9 cellular contexts compared by ENCODE assay signal in the genomic region with DNA sequence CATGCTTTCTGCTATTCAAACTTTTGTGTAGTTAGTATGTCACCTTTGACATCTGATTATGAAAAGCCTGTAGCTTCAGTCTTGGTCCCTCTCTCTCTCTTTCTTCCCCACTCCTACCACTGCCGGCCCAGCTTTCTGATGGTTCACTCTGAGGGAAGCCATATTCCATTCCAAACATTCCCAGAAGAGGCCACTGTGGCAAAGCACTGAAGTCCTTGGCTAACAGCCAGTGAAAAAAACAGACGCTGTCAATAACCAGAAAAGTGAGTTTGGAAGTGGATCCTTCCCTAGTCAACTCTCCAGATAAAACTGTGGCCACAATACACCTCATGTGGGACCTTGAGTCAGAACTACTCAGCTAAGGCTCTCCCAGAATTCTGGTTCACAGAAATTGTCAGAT.
DNase-seq lines count a peak whose midpoint lies in the region; ATAC-seq and TF ChIP-seq lines count a peak whose summit lies in the region.
"Had no signal": no experiment of that assay in that cellular context is flagged by ENCODE, and none has a peak within 500 bp of the region (broad histone marks: within the 10 kb centered on the region; RNA-seq: fewer than 3 reads in every experiment).

No MANE protein-coding gene starts in this region.

- intact Hi-C loops in ovary (cut with DNase I), result no loop called here

- no peak for TF ChIP-seq EP300 in ovary (IDR thresholded peaks at IDR 0.05)

- H3K36me3 ChIP-seq in ovary, result no peaks in the 10 kb centered on the region

- H3K27ac ChIP-seq in foreskin keratinocyte, result no peak overlapping the region
- no peak overlapping the region for H3K27ac ChIP-seq in ovary

- no peaks in the 10 kb centered on the region for H3K9me3 ChIP-seq in ovary

- peak; percentile 7 for DNase-seq in NCI-H1694 (lab: John Stamatoyannopoulos, UW)
- no peak for DNase-seq in NCI-H1694 treated with DMSO at 0.1 percent for 48 hours (lab: John Stamatoyannopoulos, UW)
- DNase-seq in NCI-H748 (lab: John Stamatoyannopoulos, UW; ENCODE audit: unreplicated experiment), result peak; percentile 86
- DNase-seq in foreskin keratinocyte, result peak; percentile 0 to 35
- peak; percentile 5 for DNase-seq in pulmonary artery endothelial cell (ENCODE audit: low read depth, low spot score)
- no peak for DNase-seq in ovary
- no peak for DNase-seq in activated effector memory CD4-positive, alpha-beta T cell treated with Interleukin-2 at 50 U/mL for 16 hours
- DNase-seq: stimulated activated naive B cell treated with anti-CD40 and anti-IgM and Interleukin-4, amounts not matched to agents 10 μg/mL and 1 μg/mL and 100 μg/mL, for 72 hours had no signal

- no peak for TF ChIP-seq POLR2A in ovary (IDR thresholded peaks at IDR 0.05)

- no peaks in the 10 kb centered on the region for H3K4me1 ChIP-seq in foreskin keratinocyte
- no peaks in the 10 kb centered on the region for H3K4me1 ChIP-seq in ovary (ENCODE audit: insufficient read depth)

- H3K27me3 ChIP-seq in foreskin keratinocyte (no peaks in the 10 kb centered on the region), ovary (peaks cover 3% of the 10 kb centered on the region)

- H3K4me3 ChIP-seq in ovary, result no peak overlapping the region

- TF ChIP-seq CTCF in foreskin keratinocyte (conservative IDR thresholded peaks at IDR 0.05) (peak; percentile 19), ovary (IDR thresholded peaks at IDR 0.05) (no peak)

- peak; percentile 24 for ATAC-seq in foreskin keratinocyte
- no peak for ATAC-seq in HG03520 (IDR thresholded peaks at IDR 0.05; ENCODE audit: unreplicated experiment)
- ATAC-seq: stimulated activated naive B cell treated with anti-CD40 and anti-IgM and Interleukin-4, amounts not matched to agents 10 μg/mL and 1 μg/mL and 100 μg/mL, for 72 hours had no signal

- 16 to 29% (median 24%) methylated on average over 2 of the region's 2 CpGs for WGBS in ovary, 3 donors

Comparison
In these comparisons a context has a peak if more than half of its experiments do, and no peak if none do; other contexts are left out.
1. DNase-seq: peak in NCI-H1694 (single experiment), NCI-H748 (single experiment), foreskin keratinocyte (2 of 2) and pulmonary artery endothelial cell (single experiment); none in NCI-H1694 treated with DMSO at 0.1 percent for 48 hours (single experiment), ovary (0 of 5) and activated effector memory CD4-positive, alpha-beta T cell treated with Interleukin-2 at 50 U/mL for 16 hours (single experiment).